ENCODE assay signal across 28 cellular contexts in genomic region chr11:76719281-76719680, GRCh38. TPM values are rescaled to one million over a fixed set of nuclear protein-coding genes. Genes with fewer than 3 reads are reported as not detected.
"Had no signal": no experiment of that assay in that cellular context is flagged by ENCODE, and none has a peak within 500 bp of the region (broad histone marks: within the 10 kb centered on the region; RNA-seq: fewer than 3 reads in every experiment).

No MANE protein-coding gene starts in this region.

- H3K9me3 ChIP-seq: esophagus squamous epithelium, gastrocnemius medialis, heart right ventricle, left lung had no signal

- H3K4me3 ChIP-seq: coronary artery, dorsolateral prefrontal cortex, esophagus squamous epithelium, gastrocnemius medialis, heart right ventricle, left lung, lung had no signal

- ATAC-seq: effector memory CD8-positive, alpha-beta T cell; esophagus mucosa; gastrocnemius medialis; heart right ventricle; left cardiac atrium; left lung; left ventricle myocardium superior had no signal

- FAIRE-seq: colon, endometrium, islet of Langerhans, keratinocyte had no signal

- H3K27ac ChIP-seq: coronary artery, dorsolateral prefrontal cortex, epithelial cell of prostate, esophagus squamous epithelium, gastrocnemius medialis, heart right ventricle, left lung had no signal

- H3K36me3 ChIP-seq: esophagus squamous epithelium, gastrocnemius medialis, heart right ventricle, left lung had no signal

- H3K27me3 ChIP-seq: dorsolateral prefrontal cortex had no signal

- DNase-seq: dermis blood vessel endothelial cell; dorsolateral prefrontal cortex; effector CD8-positive, alpha-beta T cell; effector memory CD8-positive, alpha-beta T cell; endodermal cell; erythroblast; esophagus squamous epithelium; foreskin fibroblast; foreskin melanocyte; gastrocnemius medialis; glutamatergic neuron; head of caudate nucleus; heart right ventricle; hippocampal formation; left cardiac atrium; left lung; left ventricle myocardium superior; mammary epithelial cell; mesendoderm; midbrain had no signal

RNA-seq across cellular contexts. Expression of gene LRRC32, which starts 48.7 kb away (rescaled TPM):
- polyA plus RNA-seq: keratinocyte, mammary epithelial cell had no signal
